In the genomic region with DNA sequence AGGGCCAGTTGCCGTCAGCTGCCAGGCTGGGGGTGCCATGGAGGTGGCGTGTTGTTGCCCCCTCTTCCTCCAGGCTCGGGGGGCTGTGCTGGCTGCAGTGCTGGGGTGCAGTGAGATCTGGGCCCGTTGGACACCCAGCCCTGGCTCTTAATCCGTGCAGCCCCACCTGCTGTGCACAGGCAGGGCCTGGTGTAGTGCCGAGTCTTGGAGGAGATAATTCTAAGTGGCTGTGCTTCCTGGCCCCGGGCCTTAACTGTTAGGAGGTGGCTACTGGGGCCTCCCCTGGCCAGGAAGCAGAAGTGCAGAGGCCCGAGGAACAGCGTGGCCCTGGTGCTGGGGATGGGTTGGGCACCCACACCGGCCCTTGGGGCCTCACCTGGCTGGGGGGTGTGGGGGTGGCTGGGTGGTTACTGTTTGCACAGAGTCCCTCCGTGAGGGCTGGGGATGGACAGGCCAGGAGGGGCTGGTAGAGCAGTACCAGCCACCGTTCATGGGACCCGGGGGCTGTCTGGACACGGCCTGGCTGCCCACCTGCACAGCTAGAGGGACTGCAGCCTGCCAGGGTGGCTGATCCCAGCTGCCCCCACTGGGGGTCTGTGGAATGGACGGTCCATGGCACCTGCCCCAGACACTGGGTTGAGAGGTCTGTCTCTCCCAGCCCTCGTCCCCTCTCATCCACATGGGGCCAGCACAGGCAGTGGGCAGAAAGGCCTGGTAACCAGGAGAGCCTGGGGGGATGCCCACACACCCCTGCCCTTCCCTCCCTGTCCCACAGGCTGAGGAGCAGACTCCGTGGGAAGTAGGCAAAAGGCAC, we compare ENCODE assay signal across 8 cellular contexts. TPM values are rescaled to one million over a fixed set of nuclear protein-coding genes. Genes with fewer than 3 reads are reported as not detected.
DNase-seq lines count a peak whose midpoint lies in the region; ATAC-seq and TF ChIP-seq lines count a peak whose summit lies in the region.

No MANE protein-coding gene starts in this region.

- no peak for ATAC-seq in natural killer cell
- ATAC-seq in natural killer cell treated with Interleukin-12 subunit alpha and Interleukin-12 subunit beta and Interleukin-15 and Interleukin-18, amount 100 ng/mL, for 72 hours, result no peak
- no peak for ATAC-seq in HG02798 (IDR thresholded peaks at IDR 0.05; ENCODE audit: poor library complexity, unreplicated experiment)

- peaks cover 0 to 11% of the 10 kb centered on the region in 2 donors for H3K4me1 Mint-ChIP-seq in natural killer cell
- H3K4me1 Mint-ChIP-seq in natural killer cell treated with Interleukin-12 subunit alpha and Interleukin-12 subunit beta and Interleukin-15 and Interleukin-18, amount 100 ng/mL, for 72 hours (ENCODE audit: low read depth in 2 of 2), result peaks cover 6% of the 10 kb centered on the region in 2 donors

- no peaks in the 10 kb centered on the region for H3K27me3 ChIP-seq in dorsolateral prefrontal cortex

- H3K27me3 Mint-ChIP-seq in natural killer cell (ENCODE audit: low read depth in 2 of 2), result no peaks in the 10 kb centered on the region
- H3K27me3 Mint-ChIP-seq in natural killer cell treated with Interleukin-12 subunit alpha and Interleukin-12 subunit beta and Interleukin-15 and Interleukin-18, amount 100 ng/mL, for 72 hours, result no peaks in the 10 kb centered on the region

- TF ChIP-seq CTCF in natural killer cell (IDR thresholded peaks at IDR 0.05) (no peak), dorsolateral prefrontal cortex (IDR thresholded peaks at IDR 0.05 in 54 of 56, conservative IDR thresholded peaks at IDR 0.05 in 2 of 56; ENCODE audit: low read depth in 1 of 56, partially characterized antibody in 56 of 56) (peak in 1 of 56 donors; percentile 9)

- DNase-seq in natural killer cell, result no peak
- no peak for DNase-seq in natural killer cell treated with Interleukin-12 subunit alpha and Interleukin-12 subunit beta and Interleukin-15 and Interleukin-18, amount 100 ng/mL, for 72 hours (ENCODE audit: low spot score)
- peak; percentile 32 for DNase-seq in SKM-1 (lab: John Stamatoyannopoulos, UW; ENCODE audit: unreplicated experiment)
- peak; percentile 72 for DNase-seq in fibroblast of gingiva (ENCODE audit: low read depth)
- no peak for DNase-seq in NCI-H2029 (lab: John Stamatoyannopoulos, UW)
- DNase-seq in hepatic stellate cell (ENCODE audit: low spot score), result no peak
- DNase-seq in dorsolateral prefrontal cortex, result no peak

- peak overlapping the region in 18 of 59 donors; percentile 1 to 96 (median 28) for H3K27ac ChIP-seq in dorsolateral prefrontal cortex

- H3K4me3 Mint-ChIP-seq in natural killer cell, result peak overlapping the region; percentile 40
- H3K4me3 Mint-ChIP-seq in natural killer cell treated with Interleukin-12 subunit alpha and Interleukin-12 subunit beta and Interleukin-15 and Interleukin-18, amount 100 ng/mL, for 72 hours, result no peak overlapping the region

- intact Hi-C loops in natural killer cell (cut with micrococcal nuclease) (no loop called here), dorsolateral prefrontal cortex (cut with DNase I) (no loop called here)

- H3K9me3 Mint-ChIP-seq in natural killer cell, result no peaks in the 10 kb centered on the region
- H3K9me3 Mint-ChIP-seq in natural killer cell treated with Interleukin-12 subunit alpha and Interleukin-12 subunit beta and Interleukin-15 and Interleukin-18, amount 100 ng/mL, for 72 hours, result no peaks in the 10 kb centered on the region

- H3K27ac Mint-ChIP-seq in natural killer cell, result peak overlapping the region; percentile 11 to 45
- H3K27ac Mint-ChIP-seq in natural killer cell treated with Interleukin-12 subunit alpha and Interleukin-12 subunit beta and Interleukin-15 and Interleukin-18, amount 100 ng/mL, for 72 hours, result no peak overlapping the region

- peak overlapping the region in 1 of 59 donors; percentile 16 for H3K4me3 ChIP-seq in dorsolateral prefrontal cortex

- no peaks in the 10 kb centered on the region for H3K36me3 Mint-ChIP-seq in natural killer cell
- no peaks in the 10 kb centered on the region for H3K36me3 Mint-ChIP-seq in natural killer cell treated with Interleukin-12 subunit alpha and Interleukin-12 subunit beta and Interleukin-15 and Interleukin-18, amount 100 ng/mL, for 72 hours

RNA-seq across cellular contexts. Expression of gene GPX4, which starts 3.3 kb away (rescaled TPM):
- 100 to 1,000 TPM; 108 to 126 (median 121) TPM for total RNA-seq in natural killer cell
- total RNA-seq in natural killer cell treated with Interleukin-12 subunit alpha and Interleukin-12 subunit beta and Interleukin-15 and Interleukin-18, amount 100 ng/mL, for 72 hours, result 100 to 1,000 TPM in 1 of 2 donors, 10 to 100 TPM in 1; 86.4 to 174 TPM
- total RNA-seq in dorsolateral prefrontal cortex, result 100 to 1,000 TPM; 189 to 425 (median 310) TPM

RNA-seq across cellular contexts. Expression of gene POLR2E, which starts 11.9 kb away (rescaled TPM):
- total RNA-seq in natural killer cell, result 100 to 1,000 TPM in 1 of 3 donors, 10 to 100 TPM in 2; 77.3 to 105 (median 91.6) TPM
- total RNA-seq in natural killer cell treated with Interleukin-12 subunit alpha and Interleukin-12 subunit beta and Interleukin-15 and Interleukin-18, amount 100 ng/mL, for 72 hours, result 100 to 1,000 TPM; 168 to 241 TPM
- total RNA-seq in dorsolateral prefrontal cortex, result 100 to 1,000 TPM; 114 to 230 (median 158) TPM

RNA-seq across cellular contexts. Expression of gene ARHGAP45, which starts 40.1 kb away (rescaled TPM):
- total RNA-seq in natural killer cell (100 to 1,000 TPM; 535 to 601 (median 560) TPM), dorsolateral prefrontal cortex (10 to 100 TPM in 55 of 120 experiments, 1 to 10 TPM in 65; 2.8 to 23.4 (median 9.5) TPM)
- total RNA-seq in natural killer cell treated with Interleukin-12 subunit alpha and Interleukin-12 subunit beta and Interleukin-15 and Interleukin-18, amount 100 ng/mL, for 72 hours, result 100 to 1,000 TPM; 320 to 338 TPM

Comparison
In these comparisons a context has a peak if more than half of its experiments do, and no peak if none do; other contexts are left out.
1. H3K27ac Mint-ChIP-seq: peak in natural killer cell (2 of 2); none in natural killer cell treated with Interleukin-12 subunit alpha and Interleukin-12 subunit beta and Interleukin-15 and Interleukin-18, amount 100 ng/mL, for 72 hours (0 of 2).
2. DNase-seq: peak in SKM-1 (single experiment) and fibroblast of gingiva (single experiment); none in natural killer cell (single experiment), natural killer cell treated with Interleukin-12 subunit alpha and Interleukin-12 subunit beta and Interleukin-15 and Interleukin-18, amount 100 ng/mL, for 72 hours (single experiment), NCI-H2029 (single experiment), hepatic stellate cell (single experiment) and dorsolateral prefrontal cortex (0 of 10).
3. RNA of gene ARHGAP45, which starts 40.1 kb away (total RNA-seq): 535 to 601 TPM in natural killer cell and 320 to 338 TPM in natural killer cell treated with Interleukin-12 subunit alpha and Interleukin-12 subunit beta and Interleukin-15 and Interleukin-18, amount 100 ng/mL, for 72 hours; 2.8 to 23.4 TPM in dorsolateral prefrontal cortex; every median in the first group is over 10 times any median in the second.